ENCODE assay signal across 33 cellular contexts in genomic region chr3:176631175-176631574, GRCh38.
"Had no signal": no experiment of that assay in that cellular context is flagged by ENCODE, and none has a peak within 500 bp of the region (broad histone marks: within the 10 kb centered on the region; RNA-seq: fewer than 3 reads in every experiment).

No MANE protein-coding gene starts in this region.

- H3K36me3 ChIP-seq: ascending aorta, Peyer's patch, SJSA1, WERI-Rb-1 had no signal

- DNase-seq: activated CD4-positive, alpha-beta memory T cell treated with anti-CD3 and anti-CD28 coated beads, Interleukin-2, amount 10 ng/mL, durations not matched to agents 7 days and 5 days; activated CD4-positive, alpha-beta T cell treated with anti-CD3 and anti-CD28 coated beads for 1 hour; activated CD4-positive, alpha-beta T cell treated with anti-CD3 and anti-CD28 coated beads for 48 hours; activated CD4-positive, CD25-positive, alpha-beta regulatory T cell; activated effector memory CD4-positive, alpha-beta T cell treated with anti-CD3 and anti-CD28 coated beads, Interleukin-2, amount 50 U/mL, for 16 hours; activated naive CD4-positive, alpha-beta T cell; activated naive CD4-positive, alpha-beta T cell treated with anti-CD3 and anti-CD28 coated beads, Interleukin-2, amount 50 U/mL, for 16 hours; activated naive CD8-positive, alpha-beta T cell treated with anti-CD3 and anti-CD28 coated beads for 36 hours; activated T-cell treated with anti-CD3 and anti-CD28 coated beads, Interleukin-2, amount 50 U/mL, for 1 hour; activated T-cell treated with anti-CD3 and anti-CD28 coated beads, Interleukin-2, amount 50 U/mL, for 72 hours; amygdala; Kasumi-1; KG1; MM.1S; NCI-H1092 treated with DMSO at 0.1 percent for 48 hours; NCI-H1417; NCI-H146; NCI-H187; NCI-H2029 treated with DMSO at 0.1 percent for 48 hours; NCI-H2107; NCI-H2171 treated with DMSO at 0.1 percent for 48 hours; NCI-H226; NCI-H524 treated with DMSO at 0.1 percent for 48 hours; PC-3; Peyer's patch; RPMI8226; SHP77 treated with DMSO at 0.1 percent for 48 hours; T-cell; T-helper 2 cell; T-helper 9 cell; WERI-Rb-1 had no signal

- H3K4me3 ChIP-seq: ascending aorta, Peyer's patch, SJSA1 had no signal

- H3K9me3 ChIP-seq: ascending aorta, Peyer's patch, SJSA1 had no signal

- H3K4me1 ChIP-seq: ascending aorta, Peyer's patch, SJSA1 had no signal

- H3K27ac ChIP-seq: ascending aorta, Peyer's patch, SJSA1, WERI-Rb-1 had no signal

- H3K27me3 ChIP-seq: ascending aorta, Peyer's patch, SJSA1 had no signal
